Comparison of ENCODE assay signal across 8 cellular contexts in genomic region chrX:97563531-97564133, GRCh38.
DNase-seq lines count a peak whose midpoint lies in the region; ATAC-seq and TF ChIP-seq lines count a peak whose summit lies in the region.

No MANE protein-coding gene starts in this region.

- peaks cover 2 to 6% of the 10 kb centered on the region in 2 donors for H3K4me1 Mint-ChIP-seq in effector memory CD8-positive, alpha-beta T cell (ENCODE audit: low read depth in 2 of 2)
- peaks cover 4% of the 10 kb centered on the region for H3K4me1 Mint-ChIP-seq in neural crest cell

- H3K4me3 Mint-ChIP-seq in effector memory CD8-positive, alpha-beta T cell: peak overlapping the region; percentile 73 to 85
- H3K4me3 Mint-ChIP-seq in neural crest cell: no peak overlapping the region

- no peak for TF ChIP-seq CTCF in neural crest cell (conservative IDR thresholded peaks at IDR 0.05)

- no peaks in the 10 kb centered on the region for H3K36me3 Mint-ChIP-seq in effector memory CD8-positive, alpha-beta T cell (ENCODE audit: insufficient read depth)
- no peaks in the 10 kb centered on the region for H3K36me3 Mint-ChIP-seq in neural crest cell (ENCODE audit: low read depth)

- DNase-seq in NCI-H1092 treated with DMSO at 0.1 percent for 48 hours (lab: John Stamatoyannopoulos, UW): peak; percentile 41
- DNase-seq in NCI-H1092 (lab: John Stamatoyannopoulos, UW): no peak
- peak; percentile 14 for DNase-seq in NCI-H1436 treated with DMSO at 0.1 percent for 48 hours (lab: John Stamatoyannopoulos, UW)
- peak; percentile 1 to 21 for DNase-seq in activated CD4-positive, alpha-beta T cell treated with anti-CD3 and anti-CD28 coated beads, Interleukin-2, amount 50 U/mL, for 48 hours
- peak; percentile 9 to 26 (median 16) for DNase-seq in effector memory CD8-positive, alpha-beta T cell
- no peak for DNase-seq in neural crest cell (ENCODE audit: low read depth, low spot score)
- DNase-seq in superior temporal gyrus (ENCODE audit: extremely low spot score): peak; percentile 41

- H3K27me3 Mint-ChIP-seq in effector memory CD8-positive, alpha-beta T cell: no peaks in the 10 kb centered on the region
- no peaks in the 10 kb centered on the region for H3K27me3 Mint-ChIP-seq in neural crest cell (ENCODE audit: low read depth)

- peak overlapping the region; percentile 95 to 98 for H3K27ac Mint-ChIP-seq in effector memory CD8-positive, alpha-beta T cell
- peak overlapping the region; percentile 92 for H3K27ac Mint-ChIP-seq in neural crest cell (ENCODE audit: unreplicated experiment)

- H3K9me3 Mint-ChIP-seq in effector memory CD8-positive, alpha-beta T cell: no peaks in the 10 kb centered on the region
- H3K9me3 Mint-ChIP-seq in neural crest cell: peaks cover 8% of the 10 kb centered on the region

- peak; percentile 99 for ATAC-seq in HG02759 (IDR thresholded peaks at IDR 0.05; ENCODE audit: unreplicated experiment)
- ATAC-seq in effector memory CD8-positive, alpha-beta T cell (replicated peaks): peak; percentile 98

Comparison
In these comparisons a context has a peak if more than half of its experiments do, and no peak if none do; other contexts are left out.
1. DNase-seq: peak in NCI-H1092 treated with DMSO at 0.1 percent for 48 hours (single experiment), NCI-H1436 treated with DMSO at 0.1 percent for 48 hours (single experiment), activated CD4-positive, alpha-beta T cell treated with anti-CD3 and anti-CD28 coated beads, Interleukin-2, amount 50 U/mL, for 48 hours (2 of 2), effector memory CD8-positive, alpha-beta T cell (3 of 3) and superior temporal gyrus (single experiment); none in NCI-H1092 (single experiment) and neural crest cell (single experiment).